ENCODE assay signal across 22 cellular contexts in the genomic region with DNA sequence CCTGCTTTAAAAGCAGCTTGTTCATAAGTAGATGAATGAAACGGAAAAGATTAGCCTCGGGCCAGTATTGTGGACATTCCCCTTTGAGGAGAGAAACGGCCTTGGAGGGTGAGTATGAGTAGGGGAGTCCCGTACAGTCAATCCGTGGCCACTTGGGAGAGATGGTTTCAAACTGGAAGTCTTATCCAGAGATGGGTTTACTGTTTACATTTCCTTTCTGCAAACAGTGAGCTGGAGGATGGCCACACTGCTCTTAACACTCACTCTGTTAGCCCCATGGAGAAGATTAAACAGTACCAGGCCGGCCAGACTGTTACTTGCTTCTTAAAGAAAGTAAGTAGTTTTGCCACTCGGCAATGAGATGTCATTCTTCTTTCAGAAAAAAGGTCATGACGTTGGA. TPM values are rescaled to one million over a fixed set of nuclear protein-coding genes. Genes with fewer than 3 reads are reported as not detected.
DNase-seq lines count a peak whose midpoint lies in the region; ATAC-seq, FAIRE-seq and TF ChIP-seq lines count a peak whose summit lies in the region.
"Had no signal": no experiment of that assay in that cellular context is flagged by ENCODE, and none has a peak within 500 bp of the region (broad histone marks: within the 10 kb centered on the region; RNA-seq: fewer than 3 reads in every experiment).

No MANE protein-coding gene starts in this region.

- H2BK15ac ChIP-seq in IMR-90 (ENCODE audit: low read depth, low read length) = no peak overlapping the region

- H2AFZ ChIP-seq in IMR-90 (replicated peaks; ENCODE audit: low read length, poor library complexity) (no peak overlapping the region), osteoblast (ENCODE audit: low read length) (no peak overlapping the region)
- H2AFZ ChIP-seq: GM23248 had no signal

- no peak for TF ChIP-seq CTCF in activated CD8-positive, alpha-beta T cell treated with anti-CD3 and anti-CD28 coated beads for 36 hours (IDR thresholded peaks at IDR 0.05)
- TF ChIP-seq CTCF in IMR-90 (conservative IDR thresholded peaks at IDR 0.05; ENCODE audit: low read depth, low read length) (no peak), osteoblast (IDR thresholded peaks at IDR 0.05; ENCODE audit: extremely low read depth, low read depth, low read length) (no peak), omental fat pad (IDR thresholded peaks at IDR 0.05) (no peak)

- H2BK20ac ChIP-seq in IMR-90 (ENCODE audit: low read depth, low read length) = no peak overlapping the region

- no peak for DNase-seq in activated CD8-positive, alpha-beta T cell treated with anti-CD3 and anti-CD28 coated beads, Interleukin-2, amount 10 ng/mL, durations not matched to agents 7 days and 5 days
- DNase-seq in activated CD8-positive, alpha-beta T cell treated with anti-CD3 and anti-CD28 coated beads for 36 hours = no peak
- DNase-seq in IMR-90 = peak; percentile 46
- peak; percentile 66 for DNase-seq in fibroblast of peridontal ligament (ENCODE audit: extremely low read depth)
- DNase-seq in osteoblast (ENCODE audit: insufficient read length, low spot score, missing footprints) = no peak
- DNase-seq in left colon = no peak
- no peak for DNase-seq in GM19239 (ENCODE audit: insufficient read length, low spot score)
- no peak for DNase-seq in omental fat pad (ENCODE audit: low spot score)
- DNase-seq: COR-L47; DMS79; GM23248; NCI-H1048; NCI-H146; NCI-H2081 treated with DMSO at 0.1 percent for 48 hours; NCI-H526; NK-92 treated with Interleukin-12 subunit alpha and Interleukin-12 subunit beta, amount 100 ng/mL, for 24 hours had no signal

- TF ChIP-seq RAD21 in IMR-90 (IDR thresholded peaks at IDR 0.05; ENCODE audit: low read length) = no peak

- H4K8ac ChIP-seq in IMR-90 (ENCODE audit: low read depth in 2 of 2, low read length in 2 of 2) = no peak overlapping the region

- TF ChIP-seq POLR2A in IMR-90 (IDR thresholded peaks at IDR 0.05; ENCODE audit: low read depth, low read length) = no peak

- H3K4me3 ChIP-seq in IMR-90 (ENCODE audit: insufficient read depth, low read depth, low read length) (no peak overlapping the region), osteoblast (ENCODE audit: insufficient read depth, low read length) (no peak overlapping the region)
- H3K4me3 ChIP-seq: A549, GM23248, K562 had no signal

- CTCF ChIA-PET in activated CD8-positive, alpha-beta T cell treated with anti-CD3 and anti-CD28 coated beads, Interleukin-2, amount 10 ng/mL, durations not matched to agents 7 days and 5 days (lab: Charles Lee) = interaction anchor here (0.8 to 2.7 kb wide), 5 partner anchors 16 to 54 kb away, joined by 3 to 9 read pairs (median 3); no protein-coding TSS in a partner anchor
- CTCF ChIA-PET in activated CD8-positive, alpha-beta T cell treated with anti-CD3 and anti-CD28 coated beads for 36 hours (lab: Charles Lee) = interaction anchor here (1.0 to 1.3 kb wide), 2 partner anchors 11 to 53 kb away, joined by 3 to 4 read pairs; no protein-coding TSS in a partner anchor
- CTCF ChIA-PET in IMR-90 (lab: Yijun Ruan, JAX) = interaction anchor here (0.6 to 1.4 kb wide), 2 partner anchors 49 to 54 kb away, joined by 3 to 4 read pairs; no protein-coding TSS in a partner anchor

- no peak overlapping the region for H3K4ac ChIP-seq in IMR-90 (ENCODE audit: low read depth, low read length)

- no peak overlapping the region for H3K4me3 Mint-ChIP-seq in activated CD8-positive, alpha-beta T cell treated with anti-CD3 and anti-CD28 coated beads, Interleukin-2, amount 10 ng/mL, durations not matched to agents 7 days and 5 days
- no peak overlapping the region for H3K4me3 Mint-ChIP-seq in activated CD8-positive, alpha-beta T cell treated with anti-CD3 and anti-CD28 coated beads for 36 hours
- H3K4me3 Mint-ChIP-seq: CD14-positive monocyte had no signal

- BruUV-seq in IMR-90 (replicated peaks; lab: Mats Ljungman, UMichigan) = no TSS peak

- H3K27me3 Mint-ChIP-seq in activated CD8-positive, alpha-beta T cell treated with anti-CD3 and anti-CD28 coated beads, Interleukin-2, amount 10 ng/mL, durations not matched to agents 7 days and 5 days (ENCODE audit: low read depth) = no peaks in the 10 kb centered on the region
- H3K27me3 Mint-ChIP-seq in activated CD8-positive, alpha-beta T cell treated with anti-CD3 and anti-CD28 coated beads for 36 hours = no peaks in the 10 kb centered on the region

- no peak for ATAC-seq in activated CD8-positive, alpha-beta T cell treated with anti-CD3 and anti-CD28 coated beads, Interleukin-2, amount 10 ng/mL, durations not matched to agents 7 days and 5 days
- ATAC-seq in activated CD8-positive, alpha-beta T cell treated with anti-CD3 and anti-CD28 coated beads for 36 hours = no peak
- ATAC-seq in IMR-90 (ENCODE audit: low read depth) = peak; percentile 96
- ATAC-seq in left colon = no peak
- no peak for ATAC-seq in omental fat pad (ENCODE audit: low FRiP score)
- ATAC-seq: K562 had no signal

- no peaks in the 10 kb centered on the region for H3K9me1 ChIP-seq in IMR-90 (ENCODE audit: insufficient read depth, low read length)

- H2BK120ac ChIP-seq in IMR-90 (ENCODE audit: low read depth, low read length) = no peak overlapping the region

- H3K9ac ChIP-seq in IMR-90 (ENCODE audit: low read depth, low read length) = no peak overlapping the region
- H3K9ac ChIP-seq: GM23248 had no signal

- dilution Hi-C loops in IMR-90 (cut with HindIII; ENCODE audit: low sequenced_read_pairs, unreplicated experiment) = no loop called here

- no peak overlapping the region for H3K18ac ChIP-seq in IMR-90 (ENCODE audit: low read depth, low read length)

- no peak overlapping the region for H3K23ac ChIP-seq in IMR-90 (ENCODE audit: low read depth, low read length)

- H3K4me2 ChIP-seq in IMR-90 (ENCODE audit: low read depth, low read length) (no peak overlapping the region), osteoblast (ENCODE audit: insufficient read depth, low read length) (no peak overlapping the region)
- H3K4me2 ChIP-seq: A549 had no signal

- POLR2A ChIA-PET in activated CD8-positive, alpha-beta T cell treated with anti-CD3 and anti-CD28 coated beads, Interleukin-2, amount 10 ng/mL, durations not matched to agents 7 days and 5 days (lab: Charles Lee) = no interaction called here
- POLR2A ChIA-PET in activated CD8-positive, alpha-beta T cell treated with anti-CD3 and anti-CD28 coated beads for 36 hours (lab: Charles Lee) = interaction anchor here (0.6 to 1.1 kb wide), 2 partner anchors 19 to 34 kb away, joined by 3 read pairs; no protein-coding TSS in a partner anchor
- POLR2A ChIA-PET in IMR-90 (lab: Charles Lee; ENCODE audit: unreplicated experiment) = no interaction called here

- WGBS in IMR-90 (ENCODE audit: extremely low coverage in 2 of 2, insufficient read length in 1 of 2), 2 experiments = 92% methylated on average over 2 of the region's 8 CpGs; no CpG with 5 or more reads in 1 of the 2 experiments

- no peak for FAIRE-seq in GM19239 (lab: Jason Lieb, UNC)
- FAIRE-seq: A549, HTR-8/SVneo, K562 had no signal

- peaks cover 5 to 6% of the 10 kb centered on the region in 2 experiments; a peak in 3 of 4 replicates for H3K79me1 ChIP-seq in IMR-90 (ENCODE audit: low read depth in 1 of 2, low read length in 2 of 2)

- H3K56ac ChIP-seq in IMR-90 (ENCODE audit: extremely low read depth, insufficient read depth, low read length) = no peak overlapping the region

- H3K79me2 ChIP-seq in osteoblast (ENCODE audit: insufficient read depth, low read length) = no peaks in the 10 kb centered on the region

- no peaks in the 10 kb centered on the region for H4K20me1 ChIP-seq in IMR-90 (ENCODE audit: insufficient read depth, low read length)
- H4K20me1 ChIP-seq in osteoblast (ENCODE audit: insufficient read depth, low read length) = peaks cover 22% of the 10 kb centered on the region

- H4K91ac ChIP-seq in IMR-90 (ENCODE audit: insufficient read depth, low read depth, low read length) = no peak overlapping the region

- no peak overlapping the region for H3K14ac ChIP-seq in IMR-90 (replicated peaks; ENCODE audit: low read depth, low read length)

- H4K5ac ChIP-seq in IMR-90 (ENCODE audit: low read depth, low read length) = no peak overlapping the region

- H3K27me3 ChIP-seq in IMR-90 (ENCODE audit: control insufficient read depth, insufficient read depth, low read length) (no peaks in the 10 kb centered on the region), osteoblast (ENCODE audit: insufficient read depth, low read length) (no peaks in the 10 kb centered on the region)

- H3K9me3 Mint-ChIP-seq in activated CD8-positive, alpha-beta T cell treated with anti-CD3 and anti-CD28 coated beads, Interleukin-2, amount 10 ng/mL, durations not matched to agents 7 days and 5 days (ENCODE audit: insufficient read depth) = no peaks in the 10 kb centered on the region
- no peaks in the 10 kb centered on the region for H3K9me3 Mint-ChIP-seq in activated CD8-positive, alpha-beta T cell treated with anti-CD3 and anti-CD28 coated beads for 36 hours
- H3K9me3 Mint-ChIP-seq: CD14-positive monocyte had no signal

- no peaks in the 10 kb centered on the region for H3K9me3 ChIP-seq in IMR-90 (ENCODE audit: control insufficient read depth, insufficient read depth, low read length)
- H3K9me3 ChIP-seq in osteoblast (ENCODE audit: low read depth, low read length) = no peaks in the 10 kb centered on the region
- H3K9me3 ChIP-seq: A549 had no signal

- peaks cover 73% of the 10 kb centered on the region for H3K4me1 Mint-ChIP-seq in activated CD8-positive, alpha-beta T cell treated with anti-CD3 and anti-CD28 coated beads, Interleukin-2, amount 10 ng/mL, durations not matched to agents 7 days and 5 days (ENCODE audit: low read depth)
- H3K4me1 Mint-ChIP-seq in activated CD8-positive, alpha-beta T cell treated with anti-CD3 and anti-CD28 coated beads for 36 hours (ENCODE audit: low read depth) = peaks cover 36% of the 10 kb centered on the region

- peaks cover 44% of the 10 kb centered on the region for H3K36me3 ChIP-seq in IMR-90 (ENCODE audit: control insufficient read depth, insufficient read depth, low read length)
- peaks cover 64% of the 10 kb centered on the region for H3K36me3 ChIP-seq in osteoblast (ENCODE audit: insufficient read depth, low read length)

- peaks cover 86% of the 10 kb centered on the region for H3K36me3 Mint-ChIP-seq in activated CD8-positive, alpha-beta T cell treated with anti-CD3 and anti-CD28 coated beads, Interleukin-2, amount 10 ng/mL, durations not matched to agents 7 days and 5 days (ENCODE audit: low read depth)
- H3K36me3 Mint-ChIP-seq in activated CD8-positive, alpha-beta T cell treated with anti-CD3 and anti-CD28 coated beads for 36 hours (ENCODE audit: low read depth) = peaks cover 53% of the 10 kb centered on the region

- H3K27ac ChIP-seq in IMR-90 (ENCODE audit: insufficient read depth, low read length) (no peak overlapping the region), osteoblast (ENCODE audit: low read depth, low read length) (peak overlapping the region; percentile 21)
- H3K27ac ChIP-seq: A549, GM23248 had no signal

- no peak overlapping the region for H2BK5ac ChIP-seq in IMR-90 (ENCODE audit: low read depth, low read length, poor library complexity, severe bottlenecking)

- no peaks in the 10 kb centered on the region for H3K4me1 ChIP-seq in IMR-90 (ENCODE audit: control insufficient read depth, insufficient read depth, low read length)
- H3K4me1 ChIP-seq in osteoblast (ENCODE audit: insufficient read depth, low read length) = peaks cover 17% of the 10 kb centered on the region

- H3K27ac Mint-ChIP-seq in activated CD8-positive, alpha-beta T cell treated with anti-CD3 and anti-CD28 coated beads, Interleukin-2, amount 10 ng/mL, durations not matched to agents 7 days and 5 days = peak overlapping the region; percentile 30
- H3K27ac Mint-ChIP-seq in activated CD8-positive, alpha-beta T cell treated with anti-CD3 and anti-CD28 coated beads for 36 hours = no peak overlapping the region
- H3K27ac Mint-ChIP-seq: CD14-positive monocyte had no signal

- in situ Hi-C loops in IMR-90 (cut with MboI; ENCODE audit: low sequenced_read_pairs) = no loop called here

- H2AK9ac ChIP-seq in IMR-90 (replicated peaks; ENCODE audit: low read depth, low read length, poor library complexity) = no peak overlapping the region

- intact Hi-C loops in activated CD8-positive, alpha-beta T cell treated with anti-CD3 and anti-CD28 coated beads for 36 hours (cut with micrococcal nuclease) = no loop called here
- intact Hi-C loops in IMR-90 (cut with micrococcal nuclease) (loop anchor here (1.0 kb wide), 1 partner anchor 53 kb away; no protein-coding TSS in a partner anchor), left colon (cut with DNase I, micrococcal nuclease) (no loop called here)

- H2AK5ac ChIP-seq in IMR-90 (ENCODE audit: low read depth, low read length) = no peak overlapping the region

RNA-seq across cellular contexts. Expression of a gene that starts 20.3 kb away (rescaled TPM):
- total RNA-seq in activated CD8-positive, alpha-beta T cell treated with anti-CD3 and anti-CD28 coated beads, Interleukin-2, amount 10 ng/mL, durations not matched to agents 7 days and 5 days = 100 to 1,000 TPM; 131 to 135 TPM
- 1 to 10 TPM; 7.6 to 9.5 TPM for total RNA-seq in activated CD8-positive, alpha-beta T cell treated with anti-CD3 and anti-CD28 coated beads for 36 hours
- total RNA-seq in IMR-90 (2012; rRNA removed) (2.2 and 2.5 TPM in 2 replicates), osteoblast (54.6 and 56.3 TPM in 2 replicates), left colon (1 to 10 TPM; 4.5 to 10.0 TPM), omental fat pad (100 to 1,000 TPM in 1 of 4 donors, 10 to 100 TPM in 3; 63.5 to 113 (median 74.9) TPM)
- 7.9 and 9.0 TPM in 2 replicates for polyA plus RNA-seq in IMR-90 (2012; rRNA removed)
- 7.2 and 13.4 TPM in 2 replicates for polyA plus RNA-seq in IMR-90 (2012; cell fraction: cytosol; rRNA removed)
- 7.4 and 12.8 TPM in 2 replicates for polyA plus RNA-seq in IMR-90 (2012; cell fraction: nucleus; rRNA removed; ENCODE audit: low replicate concordance)
- total RNA-seq: K562 had no signal

RNA-seq across cellular contexts. Expression of a gene that starts 26.8 kb away (rescaled TPM):
- total RNA-seq in activated CD8-positive, alpha-beta T cell treated with anti-CD3 and anti-CD28 coated beads, Interleukin-2, amount 10 ng/mL, durations not matched to agents 7 days and 5 days = 1 to 10 TPM; 1.8 TPM
- total RNA-seq in activated CD8-positive, alpha-beta T cell treated with anti-CD3 and anti-CD28 coated beads for 36 hours = not detected
- total RNA-seq in IMR-90 (2012; rRNA removed) (not detected in 2 replicates), osteoblast (not detected in 2 replicates), left colon (not detected), omental fat pad (not detected)
- polyA plus RNA-seq in IMR-90 (2012; rRNA removed) = not detected in 2 replicates
- polyA plus RNA-seq in IMR-90 (2012; cell fraction: cytosol; rRNA removed) = not detected in 2 replicates
- polyA plus RNA-seq in IMR-90 (2012; cell fraction: nucleus; rRNA removed; ENCODE audit: low replicate concordance) = not detected in 2 replicates
- total RNA-seq: G401, GM23248, K562, M059J had no signal
- polyA plus RNA-seq: A549, CD14-positive monocyte had no signal

RNA-seq across cellular contexts. Expression of a gene that starts 35.5 kb away (rescaled TPM):
- 10 to 100 TPM; 57.1 to 57.4 TPM for total RNA-seq in activated CD8-positive, alpha-beta T cell treated with anti-CD3 and anti-CD28 coated beads, Interleukin-2, amount 10 ng/mL, durations not matched to agents 7 days and 5 days
- 10 to 100 TPM; 63.7 to 68.8 TPM for total RNA-seq in activated CD8-positive, alpha-beta T cell treated with anti-CD3 and anti-CD28 coated beads for 36 hours
- total RNA-seq in IMR-90 (2012; rRNA removed) (49.7 and 56.8 TPM in 2 replicates), osteoblast (18.8 and 19.2 TPM in 2 replicates), left colon (10 to 100 TPM; 17.9 to 26.3 TPM), omental fat pad (10 to 100 TPM; 16.1 to 55.2 (median 23.8) TPM)
- 20.0 and 20.4 TPM in 2 replicates for polyA plus RNA-seq in IMR-90 (2012; rRNA removed)
- 8.1 and 9.3 TPM in 2 replicates for polyA plus RNA-seq in IMR-90 (2012; cell fraction: cytosol; rRNA removed)
- 52.7 and 65.9 TPM in 2 replicates for polyA plus RNA-seq in IMR-90 (2012; cell fraction: nucleus; rRNA removed; ENCODE audit: low replicate concordance)

RNA-seq across cellular contexts. Expression of a gene that starts 35.6 kb away (rescaled TPM):
- total RNA-seq in activated CD8-positive, alpha-beta T cell treated with anti-CD3 and anti-CD28 coated beads, Interleukin-2, amount 10 ng/mL, durations not matched to agents 7 days and 5 days = 100 to 1,000 TPM; 360 to 363 TPM
- 100 to 1,000 TPM; 404 to 425 TPM for total RNA-seq in activated CD8-positive, alpha-beta T cell treated with anti-CD3 and anti-CD28 coated beads for 36 hours
- total RNA-seq in IMR-90 (2012; rRNA removed) (101 and 128 TPM in 2 replicates), osteoblast (145 and 163 TPM in 2 replicates), left colon (100 to 1,000 TPM; 480 to 668 TPM), omental fat pad (100 to 1,000 TPM; 149 to 299 (median 222) TPM)
- polyA plus RNA-seq in IMR-90 (2012; rRNA removed) = 73.4 and 89.8 TPM in 2 replicates
- 197 and 1,142 TPM in 2 replicates for polyA plus RNA-seq in IMR-90 (2012; cell fraction: cytosol; rRNA removed)
- 18.2 and 129 TPM in 2 replicates for polyA plus RNA-seq in IMR-90 (2012; cell fraction: nucleus; rRNA removed; ENCODE audit: low replicate concordance)

RNA-seq across cellular contexts. Expression of a gene that starts 47.1 kb away (rescaled TPM):
- under 1 TPM; 0.45 to 0.63 TPM for total RNA-seq in activated CD8-positive, alpha-beta T cell treated with anti-CD3 and anti-CD28 coated beads, Interleukin-2, amount 10 ng/mL, durations not matched to agents 7 days and 5 days
- not detected for total RNA-seq in activated CD8-positive, alpha-beta T cell treated with anti-CD3 and anti-CD28 coated beads for 36 hours
- total RNA-seq in IMR-90 (2012; rRNA removed) (not detected in 2 replicates), osteoblast (not detected in 2 replicates), left colon (not detected), omental fat pad (not detected)
- polyA plus RNA-seq in IMR-90 (2012; rRNA removed) = not detected in 2 replicates
- polyA plus RNA-seq in IMR-90 (2012; cell fraction: cytosol; rRNA removed) = not detected in 2 replicates
- polyA plus RNA-seq in IMR-90 (2012; cell fraction: nucleus; rRNA removed; ENCODE audit: low replicate concordance) = not detected in 2 replicates
- total RNA-seq: G401, GM23248, K562 had no signal
- polyA plus RNA-seq: GM23248, K562 had no signal

Comparison
In these comparisons a context has a peak if more than half of its experiments do, and no peak if none do; other contexts are left out.
1. DNase-seq: peak in IMR-90 (single experiment) and fibroblast of peridontal ligament (single experiment); none in activated CD8-positive, alpha-beta T cell treated with anti-CD3 and anti-CD28 coated beads, Interleukin-2, amount 10 ng/mL, durations not matched to agents 7 days and 5 days (single experiment), activated CD8-positive, alpha-beta T cell treated with anti-CD3 and anti-CD28 coated beads for 36 hours (single experiment), osteoblast (single experiment), left colon (0 of 2), GM19239 (single experiment) and omental fat pad (single experiment).